Comparison of ENCODE assay signal across 8 cellular contexts in the genomic region with DNA sequence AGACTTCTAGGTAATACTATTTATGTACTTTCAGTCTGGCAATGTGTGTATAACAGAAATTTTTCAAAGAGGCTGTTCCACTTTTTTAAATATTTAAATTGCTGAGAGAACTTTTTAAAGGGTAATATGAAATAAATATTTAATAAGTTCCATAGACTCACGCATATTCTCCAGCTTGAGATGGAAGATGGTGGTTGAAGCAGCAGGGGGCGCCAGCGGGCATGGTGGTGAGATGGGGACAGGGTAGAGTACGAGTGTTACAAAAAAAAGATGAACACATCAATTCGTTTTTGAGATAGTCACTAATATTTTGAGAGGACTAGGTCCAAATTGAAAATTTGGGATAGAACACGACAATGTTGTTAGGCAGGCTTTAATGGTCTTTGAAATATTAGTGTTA.
DNase-seq lines count a peak whose midpoint lies in the region; ATAC-seq and TF ChIP-seq lines count a peak whose summit lies in the region.

No MANE protein-coding gene starts in this region.

- no peaks in the 10 kb centered on the region for H3K9me3 Mint-ChIP-seq in activated T-cell treated with anti-CD3 and anti-CD28 coated beads, Interleukin-2, amount 50 U/mL, for 72 hours

- H3K27me3 ChIP-seq in left ventricle myocardium inferior (ENCODE audit: low read depth) (no peaks in the 10 kb centered on the region), prostate gland (replicated peaks; ENCODE audit: insufficient read depth) (no peaks in the 10 kb centered on the region)

- H3K27me3 Mint-ChIP-seq in activated T-cell treated with anti-CD3 and anti-CD28 coated beads, Interleukin-2, amount 50 U/mL, for 72 hours (ENCODE audit: low read depth), result no peaks in the 10 kb centered on the region

- no peak for TF ChIP-seq POLR2A in prostate gland (IDR thresholded peaks at IDR 0.05)

- H3K27ac ChIP-seq in OCI-LY7 (ENCODE audit: low read depth, low read length, poor library complexity, severe bottlenecking) (no peak overlapping the region), left ventricle myocardium inferior (replicated peaks) (no peak overlapping the region), prostate gland (no peak overlapping the region)

- POLR2A ChIA-PET in OCI-LY7 (lab: Charles Lee), result no interaction called here

- DNase-seq in ELF-1 (ENCODE audit: low read depth, low spot score) (peak; percentile 22), OCI-LY7 (ENCODE audit: low spot score) (peak; percentile 21), left ventricle myocardium inferior (peak; percentile 78), DMS79 (lab: John Stamatoyannopoulos, UW) (no peak), prostate gland (ENCODE audit: low spot score) (no peak)
- DNase-seq in activated T-cell treated with anti-CD3 and anti-CD28 coated beads, Interleukin-2, amount 50 U/mL, for 72 hours, result peak; percentile 73 to 77
- peak; percentile 24 to 64 for DNase-seq in stimulated activated CD4-positive, alpha-beta T cell treated with anti-CD3 and anti-CD28 coated beads, Interleukin-4, amount 100 ng/mL, for 4 hours

- H3K27ac Mint-ChIP-seq in activated T-cell treated with anti-CD3 and anti-CD28 coated beads, Interleukin-2, amount 50 U/mL, for 72 hours, result no peak overlapping the region

- no peaks in the 10 kb centered on the region for H3K79me2 ChIP-seq in OCI-LY7 (ENCODE audit: insufficient read depth, low read depth, low read length)

- no peaks in the 10 kb centered on the region for H3K9me3 ChIP-seq in OCI-LY7 (ENCODE audit: low read length)
- H3K9me3 ChIP-seq in left ventricle myocardium inferior (replicated peaks), result no peaks in the 10 kb centered on the region
- H3K9me3 ChIP-seq in prostate gland, result no peaks in the 10 kb centered on the region

- 44% methylated on average over 6 of the region's 6 CpGs for WGBS in prostate gland

- CTCF ChIA-PET in OCI-LY7 (lab: Charles Lee; ENCODE audit: unreplicated experiment), result interaction anchor here (0.6 kb wide), 1 partner anchor 80 kb away, joined by 4 read pairs; the partner anchor contains the start of gene RNF146

- no TSS peak for BruUV-seq in OCI-LY7 (replicated peaks; lab: Mats Ljungman, UMichigan)

- peak; percentile 83 for TF ChIP-seq CTCF in OCI-LY7 (conservative IDR thresholded peaks at IDR 0.05; ENCODE audit: low read length)
- TF ChIP-seq CTCF in left ventricle myocardium inferior (IDR thresholded peaks at IDR 0.05; ENCODE audit: borderline replicate concordance), result peak; percentile 65
- peak in 2 of 4 experiments; percentile 12 to 18 for TF ChIP-seq CTCF in prostate gland (IDR thresholded peaks at IDR 0.05)

- H3K4me1 ChIP-seq in OCI-LY7 (ENCODE audit: insufficient read depth, low read length, poor library complexity, severe bottlenecking), result no peaks in the 10 kb centered on the region
- peaks cover 13% of the 10 kb centered on the region for H3K4me1 ChIP-seq in left ventricle myocardium inferior
- H3K4me1 ChIP-seq in prostate gland (replicated peaks), result no peaks in the 10 kb centered on the region

- no peaks in the 10 kb centered on the region for H4K20me1 ChIP-seq in OCI-LY7 (ENCODE audit: insufficient read depth, low read length)

- H3K4me3 ChIP-seq in OCI-LY7 (ENCODE audit: low read depth, low read length, poor library complexity, severe bottlenecking) (no peak overlapping the region), left ventricle myocardium inferior (no peak overlapping the region), prostate gland (no peak overlapping the region)

- ATAC-seq in HG02610 (IDR thresholded peaks at IDR 0.05; ENCODE audit: unreplicated experiment), result peak; percentile 85
- ATAC-seq in activated T-cell treated with anti-CD3 and anti-CD28 coated beads, Interleukin-2, amount 50 U/mL, for 72 hours (replicated peaks in 1 of 2), result peak; percentile 63

- intact Hi-C loops in OCI-LY7 (cut with micrococcal nuclease; ENCODE audit: unreplicated experiment), result loop anchor here (5.0 kb wide), 1 partner anchor 350 kb away; no protein-coding TSS in a partner anchor
- intact Hi-C loops in left ventricle myocardium inferior (cut with micrococcal nuclease), result no loop called here
- intact Hi-C loops in prostate gland (cut with DNase I), result no loop called here

- no peak overlapping the region for H3K4me2 ChIP-seq in OCI-LY7 (ENCODE audit: low read length)

- H3K4me1 Mint-ChIP-seq in activated T-cell treated with anti-CD3 and anti-CD28 coated beads, Interleukin-2, amount 50 U/mL, for 72 hours (ENCODE audit: low read depth), result no peaks in the 10 kb centered on the region

- no peak overlapping the region for H2AFZ ChIP-seq in OCI-LY7 (ENCODE audit: low read length)

- no peaks in the 10 kb centered on the region for H3K9me2 ChIP-seq in OCI-LY7 (ENCODE audit: insufficient read depth, low read length)

- no peaks in the 10 kb centered on the region for H3K36me3 Mint-ChIP-seq in activated T-cell treated with anti-CD3 and anti-CD28 coated beads, Interleukin-2, amount 50 U/mL, for 72 hours (ENCODE audit: insufficient read depth in 2 of 2)

- no peak overlapping the region for H3K4me3 Mint-ChIP-seq in activated T-cell treated with anti-CD3 and anti-CD28 coated beads, Interleukin-2, amount 50 U/mL, for 72 hours

- H3K36me3 ChIP-seq in OCI-LY7 (ENCODE audit: insufficient read depth, low read length) (no peaks in the 10 kb centered on the region), left ventricle myocardium inferior (no peaks in the 10 kb centered on the region), prostate gland (no peaks in the 10 kb centered on the region)

Comparison
In these comparisons a context has a peak if more than half of its experiments do, and no peak if none do; other contexts are left out.
1. DNase-seq: peak in ELF-1 (single experiment), OCI-LY7 (single experiment), activated T-cell treated with anti-CD3 and anti-CD28 coated beads, Interleukin-2, amount 50 U/mL, for 72 hours (2 of 2), left ventricle myocardium inferior (single experiment) and stimulated activated CD4-positive, alpha-beta T cell treated with anti-CD3 and anti-CD28 coated beads, Interleukin-4, amount 100 ng/mL, for 4 hours (2 of 2); none in DMS79 (single experiment) and prostate gland (single experiment).